ENCODE assay signal across 28 cellular contexts in the genomic region with DNA sequence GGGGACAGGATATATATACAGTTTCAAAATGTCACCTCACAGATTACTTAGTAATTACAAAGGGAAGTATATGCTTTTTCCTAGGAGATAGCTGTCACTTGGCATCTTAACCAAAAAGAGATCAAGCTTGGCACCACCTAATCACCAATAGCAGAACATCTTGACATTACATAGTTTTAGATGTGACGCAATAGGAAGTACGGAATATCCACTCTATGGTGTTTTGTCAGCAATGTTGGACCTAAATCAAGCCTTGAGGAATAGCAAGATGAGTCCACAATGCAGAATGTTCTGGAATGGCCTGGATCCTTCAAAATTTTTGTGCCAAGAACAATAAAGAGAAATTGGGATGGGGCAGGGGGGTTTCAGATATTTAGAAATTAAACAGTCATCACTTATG.
"Had no signal": no experiment of that assay in that cellular context is flagged by ENCODE, and none has a peak within 500 bp of the region (broad histone marks: within the 10 kb centered on the region; RNA-seq: fewer than 3 reads in every experiment).

No MANE protein-coding gene starts in this region.

- H3K27me3 ChIP-seq: colonic mucosa, dorsolateral prefrontal cortex, esophagus muscularis mucosa, esophagus squamous epithelium, foreskin keratinocyte, gastrocnemius medialis, gastroesophageal sphincter, heart left ventricle, heart right ventricle had no signal

- H3K4me3 ChIP-seq: colonic mucosa, coronary artery, dorsolateral prefrontal cortex, esophagus muscularis mucosa, esophagus squamous epithelium, gastrocnemius medialis, gastroesophageal sphincter, heart left ventricle, heart right ventricle had no signal

- H3K27ac ChIP-seq: colonic mucosa, coronary artery, dorsolateral prefrontal cortex, epithelial cell of prostate, esophagus muscularis mucosa, esophagus squamous epithelium, foreskin keratinocyte, gastrocnemius medialis, gastroesophageal sphincter, heart left ventricle, heart right ventricle had no signal

- H3K36me3 ChIP-seq: colonic mucosa, esophagus muscularis mucosa, esophagus squamous epithelium, gastrocnemius medialis, gastroesophageal sphincter, heart left ventricle, heart right ventricle had no signal

- H3K4me1 ChIP-seq: colonic mucosa, esophagus muscularis mucosa, esophagus squamous epithelium, foreskin keratinocyte, gastrocnemius medialis, gastroesophageal sphincter, heart left ventricle, heart right ventricle had no signal

- FAIRE-seq: colon, endometrium, endothelial cell of umbilical vein, frontal cortex had no signal

- DNase-seq: colonic mucosa; cortex of kidney; dermis blood vessel endothelial cell; dorsolateral prefrontal cortex; effector CD4-positive, alpha-beta T cell; effector CD8-positive, alpha-beta T cell; effector memory CD4-positive, alpha-beta T cell; effector memory CD8-positive, alpha-beta T cell; endodermal cell; erythroblast; esophagus squamous epithelium; foreskin fibroblast; foreskin keratinocyte; foreskin melanocyte; gastrocnemius medialis; glutamatergic neuron; head of caudate nucleus; heart left ventricle; heart right ventricle had no signal

- H3K9me3 ChIP-seq: colonic mucosa, esophagus muscularis mucosa, gastrocnemius medialis, gastroesophageal sphincter had no signal

- ATAC-seq: effector memory CD8-positive, alpha-beta T cell; esophagus mucosa; foreskin keratinocyte; gastrocnemius medialis; gastroesophageal sphincter; heart left ventricle; heart right ventricle had no signal
